In genomic region chr11:122375687-122376399, GRCh38 we compare ENCODE assay signal across 12 cellular contexts.
DNase-seq lines count a peak whose midpoint lies in the region; ATAC-seq and TF ChIP-seq lines count a peak whose summit lies in the region.
"Had no signal": no experiment of that assay in that cellular context is flagged by ENCODE, and none has a peak within 500 bp of the region (broad histone marks: within the 10 kb centered on the region; RNA-seq: fewer than 3 reads in every experiment).

No MANE protein-coding gene starts in this region.

- POLR2A ChIA-PET in HCT116 (lab: Charles Lee), result interaction anchor here (1.5 kb wide), 1 partner anchor 17 kb away, joined by 3 read pairs; no protein-coding TSS in a partner anchor

- H3K36me3 ChIP-seq in HCT116 (ENCODE audit: control insufficient read depth in 1 of 2, insufficient read depth in 2 of 2, low read length in 2 of 2), result no peaks in the 10 kb centered on the region
- H3K36me3 ChIP-seq in aorta (ENCODE audit: control insufficient read depth in 1 of 2, insufficient read depth in 2 of 2, low read length in 1 of 2), result no peaks in the 10 kb centered on the region
- H3K36me3 ChIP-seq: neural progenitor cell had no signal

- no peak for TF ChIP-seq POLR2A in HCT116 (IDR thresholded peaks at IDR 0.05; ENCODE audit: borderline replicate concordance, extremely low read depth, insufficient read depth, insufficient read length)

- peak overlapping the region; percentile 11; the same call in 1 of the 2 replicates for H3K4me2 ChIP-seq in HCT116 (ENCODE audit: low read length)
- H3K4me2 ChIP-seq: KMS-11, neural progenitor cell had no signal

- H3K79me2 ChIP-seq in HCT116 (ENCODE audit: insufficient read depth, low read length), result no peaks in the 10 kb centered on the region

- H3K4me3 Mint-ChIP-seq in activated naive CD4-positive, alpha-beta T cell treated with anti-CD3 and anti-CD28 coated beads for 36 hours, result no peak overlapping the region
- H3K4me3 Mint-ChIP-seq: neural progenitor cell had no signal

- no peaks in the 10 kb centered on the region for H4K20me1 ChIP-seq in HCT116 (ENCODE audit: insufficient read depth)

- no TSS peak for BruUV-seq in HCT116 (replicated peaks; lab: Mats Ljungman, UMichigan)

- DNase-seq in HCT116 (ENCODE audit: low read depth, low spot score), result peak; percentile 54
- peak; percentile 48 for DNase-seq in RKO (ENCODE audit: low spot score)
- peak; percentile 87 for DNase-seq in kidney tubule cell (ENCODE audit: low spot score)
- DNase-seq in coronary artery (ENCODE audit: low spot score), result no peak
- no peak for DNase-seq in aorta
- DNase-seq in CD1c-positive myeloid dendritic cell (ENCODE audit: extremely low spot score), result no peak
- no peak for DNase-seq in activated naive CD4-positive, alpha-beta T cell treated with anti-CD3 and anti-CD28 coated beads for 36 hours
- DNase-seq: left cardiac atrium; stimulated activated CD4-positive, alpha-beta T cell treated with anti-CD3 and anti-CD28 coated beads, Interleukin-12 subunit alpha, Interleukin-12 subunit beta, amount 100 ng/mL, for 4 hours had no signal

- 92 to 93% methylated on average over 4 of the region's 4 CpGs for WGBS in aorta, 2 donors

- H3K27me3 ChIP-seq in HCT116 (ENCODE audit: insufficient read depth, low read length), result no peaks in the 10 kb centered on the region
- no peaks in the 10 kb centered on the region for H3K27me3 ChIP-seq in aorta (ENCODE audit: control insufficient read depth in 1 of 2, insufficient read depth in 2 of 2, low read length in 1 of 2)
- H3K27me3 ChIP-seq: neural progenitor cell had no signal

- H3K27ac ChIP-seq in HCT116 (ENCODE audit: low read depth, low read length) (no peak overlapping the region), coronary artery (no peak overlapping the region), aorta (ENCODE audit: low read depth in 1 of 2, low read length in 2 of 2) (no peak overlapping the region)
- H3K27ac ChIP-seq: KMS-11, neural progenitor cell had no signal

- H3K9me2 ChIP-seq in HCT116 (ENCODE audit: insufficient read depth), result no peaks in the 10 kb centered on the region

- H3K4me1 ChIP-seq in HCT116 (ENCODE audit: control insufficient read depth in 1 of 2, insufficient read depth in 2 of 2, low read length in 2 of 2) (peaks cover 0 to 11% of the 10 kb centered on the region in 2 experiments; a peak in 2 of 4 replicates), aorta (ENCODE audit: control insufficient read depth in 1 of 2, insufficient read depth in 2 of 2, low read length in 2 of 2) (no peaks in the 10 kb centered on the region)
- H3K4me1 ChIP-seq: neural progenitor cell had no signal

- no peaks in the 10 kb centered on the region for H3K36me3 Mint-ChIP-seq in activated naive CD4-positive, alpha-beta T cell treated with anti-CD3 and anti-CD28 coated beads for 36 hours (ENCODE audit: low read depth)
- H3K36me3 Mint-ChIP-seq: neural progenitor cell had no signal

- no peak overlapping the region for H3K9ac ChIP-seq in HCT116 (ENCODE audit: low read length)
- H3K9ac ChIP-seq: KMS-11, neural progenitor cell had no signal

- no peak overlapping the region for H3K4me3 ChIP-seq in HCT116 (replicated peaks in 1 of 2; ENCODE audit: low read depth in 1 of 2, low read length in 2 of 2)
- no peak overlapping the region for H3K4me3 ChIP-seq in coronary artery
- no peak overlapping the region for H3K4me3 ChIP-seq in aorta (ENCODE audit: low read length in 2 of 2)
- H3K4me3 ChIP-seq: neural progenitor cell had no signal

- CTCF ChIA-PET in HCT116 (lab: Charles Lee), result no interaction called here
- CTCF ChIA-PET in activated naive CD4-positive, alpha-beta T cell treated with anti-CD3 and anti-CD28 coated beads for 36 hours (lab: Charles Lee), result no interaction called here

- peaks cover 7% of the 10 kb centered on the region for H3K27me3 Mint-ChIP-seq in activated naive CD4-positive, alpha-beta T cell treated with anti-CD3 and anti-CD28 coated beads for 36 hours (ENCODE audit: low read depth)

- TF ChIP-seq CTCF in HCT116 (IDR thresholded peaks at IDR 0.05 in 2 of 3, conservative IDR thresholded peaks at IDR 0.05 in 1 of 3; ENCODE audit: borderline replicate concordance in 1 of 3, insufficient read depth in 1 of 3, low read depth in 2 of 3, low read length in 2 of 3) (no peak), coronary artery (IDR thresholded peaks at IDR 0.05) (no peak)

- H3K27ac Mint-ChIP-seq in activated naive CD4-positive, alpha-beta T cell treated with anti-CD3 and anti-CD28 coated beads for 36 hours, result no peak overlapping the region
- H3K27ac Mint-ChIP-seq: neural progenitor cell had no signal

- intact Hi-C loops in HCT116 (cut with micrococcal nuclease), result no loop called here
- intact Hi-C loops in aorta (cut with DNase I), result no loop called here
- intact Hi-C loops in activated naive CD4-positive, alpha-beta T cell treated with anti-CD3 and anti-CD28 coated beads for 36 hours (cut with micrococcal nuclease), result no loop called here

- no peaks in the 10 kb centered on the region for H3K4me1 Mint-ChIP-seq in activated naive CD4-positive, alpha-beta T cell treated with anti-CD3 and anti-CD28 coated beads for 36 hours (ENCODE audit: low read depth)
- H3K4me1 Mint-ChIP-seq: neural progenitor cell had no signal

- H3K9me3 ChIP-seq in HCT116 (ENCODE audit: control insufficient read depth in 1 of 2, insufficient read depth in 1 of 2, low read depth in 1 of 2, low read length in 2 of 2), result no peaks in the 10 kb centered on the region
- H3K9me3 ChIP-seq in aorta (ENCODE audit: control insufficient read depth, low read length), result no peaks in the 10 kb centered on the region

- RAD21 ChIA-PET in HCT116 (lab: Charles Lee; ENCODE audit: low non-redundant PET in 1 of 2, low total read pairs in 2 of 2, uncharacterized antibody in 2 of 2, unreplicated experiment in 2 of 2), result no interaction called here

- peak overlapping the region; percentile 37 for H2AFZ ChIP-seq in HCT116 (ENCODE audit: low read depth, low read length, poor library complexity, severe bottlenecking)
- H2AFZ ChIP-seq: neural progenitor cell had no signal

- ATAC-seq in GM18498 (IDR thresholded peaks at IDR 0.05; ENCODE audit: unreplicated experiment), result peak; percentile 59
- ATAC-seq in HCT116, result peak; percentile 97
- no peak for ATAC-seq in aorta (ENCODE audit: low FRiP score)

- no peak for TF ChIP-seq RAD21 in HCT116 (IDR thresholded peaks at IDR 0.05; ENCODE audit: low read depth)

- peaks cover 8% of the 10 kb centered on the region for H3K9me3 Mint-ChIP-seq in activated naive CD4-positive, alpha-beta T cell treated with anti-CD3 and anti-CD28 coated beads for 36 hours

TF ChIP-seq in HCT116, 20 proteins besides CTCF, POLR2A, EP300 and RAD21:
- TF ChIP-seq EGR1 (IDR thresholded peaks at IDR 0.05; ENCODE audit: low read depth), result no peak
- TF ChIP-seq CBX3 (IDR thresholded peaks at IDR 0.05; ENCODE audit: low read depth), result peak; percentile 76; the same call in 1 of the 2 replicates
- TF ChIP-seq MAX (IDR thresholded peaks at IDR 0.05), result peak; percentile 93
- 0 out of 2 replicates have a peak, but pooled peaks have one; percentile 33 for TF ChIP-seq ATF3 (IDR thresholded peaks at IDR 0.05)
- no peak for TF ChIP-seq REST (IDR thresholded peaks at IDR 0.05; ENCODE audit: low read depth)
- no peak for TF ChIP-seq YY1 (IDR thresholded peaks at IDR 0.05; ENCODE audit: extremely low read depth, insufficient replicate concordance, low read depth, low read length)
- TF ChIP-seq CEBPB (IDR thresholded peaks at IDR 0.05; ENCODE audit: low read depth), result peak; percentile 39; the same call in 1 of the 2 replicates
- no peak for TF ChIP-seq ELF1 (IDR thresholded peaks at IDR 0.05; ENCODE audit: borderline replicate concordance, low read depth)
- TF ChIP-seq JUND (IDR thresholded peaks at IDR 0.05), result peak; percentile 45

Comparison
In these comparisons a context has a peak if more than half of its experiments do, and no peak if none do; other contexts are left out.
1. DNase-seq: peak in HCT116 (single experiment), RKO (single experiment) and kidney tubule cell (single experiment); none in coronary artery (single experiment), aorta (0 of 2), CD1c-positive myeloid dendritic cell (single experiment) and activated naive CD4-positive, alpha-beta T cell treated with anti-CD3 and anti-CD28 coated beads for 36 hours (single experiment).